Comparison of ENCODE assay signal across 11 cellular contexts in genomic region chr7:75892634-75893272, GRCh38. TPM values are rescaled to one million over a fixed set of nuclear protein-coding genes. Genes with fewer than 3 reads are reported as not detected.
DNase-seq lines count a peak whose midpoint lies in the region; ATAC-seq, FAIRE-seq and TF ChIP-seq lines count a peak whose summit lies in the region.
"Had no signal": no experiment of that assay in that cellular context is flagged by ENCODE, and none has a peak within 500 bp of the region (broad histone marks: within the 10 kb centered on the region; RNA-seq: fewer than 3 reads in every experiment).

No MANE protein-coding gene starts in this region.

- peak; percentile 78 for FAIRE-seq in K562 (lab: Jason Lieb, UNC)
- FAIRE-seq: GM12878 had no signal

- TF ChIP-seq EP300 in K562 (IDR thresholded peaks at IDR 0.05; ENCODE audit: low read length) (no peak), upper lobe of left lung (IDR thresholded peaks at IDR 0.05) (peak in 2 of 4 donors; percentile 7 to 78)

- no TSS peak for BruUV-seq in K562 (replicated peaks; lab: Mats Ljungman, UMichigan)

- in situ Hi-C loops in K562 (cut with MboI): no loop called here

- TF ChIP-seq RAD21 in K562 (CRISPR knock-in tag; conservative IDR thresholded peaks at IDR 0.05 in 1 of 2, IDR thresholded peaks at IDR 0.05 in 1 of 2): no peak

- intact Hi-C loops in K562 (cut with micrococcal nuclease): no loop called here

- TF ChIP-seq POLR2A in K562 (conservative IDR thresholded peaks at IDR 0.05) (no peak), upper lobe of left lung (IDR thresholded peaks at IDR 0.05) (peak in 2 of 4 donors; percentile 13 to 68)

- H3K9ac ChIP-seq in K562 (ENCODE audit: insufficient read depth in 1 of 2, low read depth in 2 of 2, low read length in 2 of 2): peak overlapping the region in 1 of 2 experiments; percentile 86; a peak in 2 of 4 replicates

- H4K20me1 ChIP-seq in K562 (replicated peaks; ENCODE audit: control insufficient read depth, insufficient read depth, low read length): no peaks in the 10 kb centered on the region; the same call in 1 of the 2 replicates

- no peaks in the 10 kb centered on the region for H3K9me1 ChIP-seq in K562 (ENCODE audit: control insufficient read depth, insufficient read depth, low read length)

- WGBS in K562 (ENCODE audit: insufficient coverage, low coverage, missing lambda C conversion rate): 34% methylated on average over 15 of the region's 15 CpGs
- 50 to 58% methylated on average over 11 to 15 of the region's 15 CpGs for WGBS in upper lobe of left lung, 2 donors

- H3K79me2 ChIP-seq in K562 (ENCODE audit: control insufficient read depth, insufficient read depth, low read length): no peaks in the 10 kb centered on the region

- ATAC-seq in K562 (peak; percentile 54), upper lobe of left lung (ENCODE audit: low FRiP score in 2 of 2) (peak; percentile 90 to 92), HG03469 (IDR thresholded peaks at IDR 0.05; ENCODE audit: unreplicated experiment) (no peak), GM19023 (IDR thresholded peaks at IDR 0.05; ENCODE audit: unreplicated experiment) (no peak)
- ATAC-seq: GM12878 had no signal

- H2AFZ ChIP-seq in K562 (ENCODE audit: low read depth, low read length): peak overlapping the region; percentile 16; the same call in 1 of the 2 replicates

- H3K4me3 ChIP-seq in K562: no peak overlapping the region
- no peak overlapping the region for H3K4me3 ChIP-seq in upper lobe of left lung
- H3K4me3 ChIP-seq: GM12878 had no signal

- DNase-seq in NCI-H1417 (lab: John Stamatoyannopoulos, UW) (peak in 2 of 3 experiments; percentile 16 to 96), NCI-H1417 treated with DMSO at 0.1 percent for 48 hours (lab: John Stamatoyannopoulos, UW) (no peak), K562 (ENCODE audit: extremely low read depth in 1 of 4, low spot score in 3 of 4) (peak in 3 of 4 experiments; percentile 41 to 50 (median 42)), kidney tubule cell (ENCODE audit: low spot score) (peak; percentile 61), upper lobe of left lung (peak in 1 of 2 donors; percentile 90)
- DNase-seq in activated effector memory CD4-positive, alpha-beta T cell treated with Interleukin-2 at 50 U/mL for 16 hours: no peak
- DNase-seq: dermis blood vessel endothelial cell; stimulated activated CD4-positive, alpha-beta T cell treated with anti-CD3 and anti-CD28 coated beads, Interleukin-4, amount 100 ng/mL, for 24 hours had no signal

- H3K9me3 ChIP-seq in K562 (replicated peaks; ENCODE audit: control insufficient read depth, insufficient read depth, low read depth, low read length) (no peaks in the 10 kb centered on the region), upper lobe of left lung (no peaks in the 10 kb centered on the region)

- H3K27ac ChIP-seq in K562 (ENCODE audit: extremely low read depth, low read depth, low read length) (no peak overlapping the region), upper lobe of left lung (peak overlapping the region; percentile 73 to 82 (median 82))

- H3K36me3 ChIP-seq in K562 (ENCODE audit: control insufficient read depth, insufficient read depth, low read length): peaks cover 10% of the 10 kb centered on the region; the same call in 2 of the 3 replicates
- H3K36me3 ChIP-seq in upper lobe of left lung: peaks cover 0 to 17% (median 8%) of the 10 kb centered on the region in 4 donors

- POLR2A ChIA-PET in K562 (lab: Yijun Ruan, JAX): interaction anchor here (0.6 kb wide), 2 partner anchors 81 to 1835 kb away, joined by 3 to 4 read pairs; no protein-coding TSS in a partner anchor

- H3K27me3 ChIP-seq in K562 (ENCODE audit: control insufficient read depth in 2 of 2, insufficient read depth in 2 of 2, low read length in 2 of 2): no peaks in the 10 kb centered on the region
- no peaks in the 10 kb centered on the region for H3K27me3 ChIP-seq in upper lobe of left lung

- CTCF ChIA-PET in K562 (lab: Yijun Ruan, JAX; ENCODE audit: low intra/inter-chr PET ratio): interaction anchor here (0.6 kb wide), 1 partner anchor 308 kb away, joined by 3 read pairs; no protein-coding TSS in a partner anchor

- TF ChIP-seq CTCF in K562 (IDR thresholded peaks at IDR 0.05 in 2 of 3, conservative IDR thresholded peaks at IDR 0.05 in 1 of 3; ENCODE audit: insufficient read depth in 2 of 3, low read depth in 1 of 3, low read length in 3 of 3) (no peak), upper lobe of left lung (IDR thresholded peaks at IDR 0.05) (no peak)

- H3K4me2 ChIP-seq in K562 (ENCODE audit: insufficient read depth, low read length): no peak overlapping the region

- H3K4me1 ChIP-seq in K562 (replicated peaks in 1 of 2; ENCODE audit: control insufficient read depth in 2 of 2, insufficient read depth in 2 of 2, low read length in 2 of 2): peaks cover 4 to 34% of the 10 kb centered on the region in 2 experiments; a peak in 4 of 5 replicates
- peaks cover 5 to 50% (median 20%) of the 10 kb centered on the region in 4 donors for H3K4me1 ChIP-seq in upper lobe of left lung

TF ChIP-seq in K562, 482 proteins besides CTCF, POLR2A, EP300 and RAD21 (continues in another document):
- TF ChIP-seq NFIX (CRISPR knock-in tag; IDR thresholded peaks at IDR 0.05; ENCODE audit: low read depth): no peak
- TF ChIP-seq USF2 (CRISPR knock-in tag; IDR thresholded peaks at IDR 0.05): no peak
- no peak for TF ChIP-seq GTF2B (IDR thresholded peaks at IDR 0.05; ENCODE audit: extremely low read depth, insufficient read length)
- TF ChIP-seq TBP (optimal IDR thresholded peaks at IDR 0.05; ENCODE audit: low read depth, low read length): no peak
- TF ChIP-seq CEBPB (tag; IDR thresholded peaks at IDR 0.05): peak; percentile 92
- no peak for TF ChIP-seq EP400 (IDR thresholded peaks at IDR 0.05)
- no peak for TF ChIP-seq NFIC (IDR thresholded peaks at IDR 0.05)
- no peak for TF ChIP-seq GTF2F1 (IDR thresholded peaks at IDR 0.05; ENCODE audit: low read depth, low read length)

RNA-seq across cellular contexts. Expression of gene RHBDD2, which starts 13.9 kb away (rescaled TPM):
- 22.0 and 61.8 TPM in 2 replicates for total RNA-seq in K562 (2011; cell fraction: chromatin; rRNA removed; ENCODE audit: low replicate concordance)
- 61.1 and 68.0 TPM in 2 replicates for total RNA-seq in K562 (2011; cell fraction: nucleolus; rRNA removed)
- total RNA-seq in K562 (2011; cell fraction: nucleoplasm; rRNA removed): 53.5 and 72.0 TPM in 2 replicates
- total RNA-seq in K562 (2014; rRNA removed): 22.3 and 29.1 TPM in 2 replicates
- 11.0 and 11.8 TPM in 2 replicates for total RNA-seq in K562 (2014; rRNA removed; fragmentation: Illumina TruSeq; extraction: Trizol)
- total RNA-seq in K562 (2015; rRNA removed; fragmentation: Illumina TruSeq; extraction: Trizol): 14.5 and 14.9 TPM in 2 replicates
- 33.6 and 36.7 TPM in 2 replicates for total RNA-seq in K562 (2021)
- 17.9 and 33.4 TPM in 2 replicates for polyA plus RNA-seq in K562 (2011; rRNA removed)
- polyA plus RNA-seq in K562 (2011; cell fraction: cytosol; rRNA removed): 31.3 and 72.7 TPM in 2 replicates
- 19.7 and 50.0 TPM in 2 replicates for polyA plus RNA-seq in K562 (2011; cell fraction: nucleus; rRNA removed)
- polyA plus RNA-seq in K562 (2012): 37.9 and 107 TPM in 2 replicates
- polyA plus RNA-seq in K562 (2014; fragmentation: Illumina TruSeq; extraction: Trizol): 23.8 and 45.5 TPM in 2 replicates
- 1 to 10 TPM; 3.3 to 5.4 TPM for polyA plus RNA-seq in K562 (2014; fragmentation: Nextera tagmentation; extraction: Ambion mirVana)
- polyA plus RNA-seq in K562 (2014; rRNA removed): 20.1 and 20.9 TPM in 2 replicates
- polyA minus RNA-seq in K562 (2011; rRNA and poly(A)+ RNA removed): 12.8 and 15.1 TPM in 2 replicates
- 20.8 and 31.7 TPM in 2 replicates for polyA minus RNA-seq in K562 (2011; cell fraction: cytosol; rRNA and poly(A)+ RNA removed)
- 10.0 and 15.5 TPM in 2 replicates for polyA minus RNA-seq in K562 (2011; cell fraction: nucleus; rRNA and poly(A)+ RNA removed)
- total RNA-seq in upper lobe of left lung: 100 to 1,000 TPM in 2 of 6 donors, 10 to 100 TPM in 4; 35.6 to 132 (median 82.5) TPM

RNA-seq across cellular contexts. Expression of gene POR, which starts 22.2 kb away (rescaled TPM):
- total RNA-seq in K562 (2011; cell fraction: chromatin; rRNA removed; ENCODE audit: low replicate concordance): 102 and 236 TPM in 2 replicates
- total RNA-seq in K562 (2011; cell fraction: nucleolus; rRNA removed): 297 and 329 TPM in 2 replicates
- 126 and 148 TPM in 2 replicates for total RNA-seq in K562 (2011; cell fraction: nucleoplasm; rRNA removed)
- 137 and 192 TPM in 2 replicates for total RNA-seq in K562 (2014; rRNA removed)
- total RNA-seq in K562 (2014; rRNA removed; fragmentation: Illumina TruSeq; extraction: Trizol): 36.0 and 53.7 TPM in 2 replicates
- total RNA-seq in K562 (2015; rRNA removed; fragmentation: Illumina TruSeq; extraction: Trizol): 40.8 and 42.0 TPM in 2 replicates
- 138 and 142 TPM in 2 replicates for total RNA-seq in K562 (2021)
- polyA plus RNA-seq in K562 (2011; rRNA removed): 33.8 and 51.7 TPM in 2 replicates
- 42.7 and 139 TPM in 2 replicates for polyA plus RNA-seq in K562 (2011; cell fraction: cytosol; rRNA removed)
- polyA plus RNA-seq in K562 (2011; cell fraction: nucleus; rRNA removed): 158 and 263 TPM in 2 replicates
- 72.0 and 103 TPM in 2 replicates for polyA plus RNA-seq in K562 (2012)
- polyA plus RNA-seq in K562 (2014; fragmentation: Illumina TruSeq; extraction: Trizol): 75.6 and 89.8 TPM in 2 replicates
- 10 to 100 TPM in 1 of 2 experiments, 1 to 10 TPM in 1; 4.7 to 10.6 TPM for polyA plus RNA-seq in K562 (2014; fragmentation: Nextera tagmentation; extraction: Ambion mirVana)
- 67.5 and 76.6 TPM in 2 replicates for polyA plus RNA-seq in K562 (2014; rRNA removed)
- polyA minus RNA-seq in K562 (2011; rRNA and poly(A)+ RNA removed): 24.0 and 27.0 TPM in 2 replicates
- 76.6 and 85.5 TPM in 2 replicates for polyA minus RNA-seq in K562 (2011; cell fraction: cytosol; rRNA and poly(A)+ RNA removed)
- polyA minus RNA-seq in K562 (2011; cell fraction: nucleus; rRNA and poly(A)+ RNA removed): 41.2 and 50.2 TPM in 2 replicates
- 100 to 1,000 TPM; 107 to 257 (median 194) TPM for total RNA-seq in upper lobe of left lung

Comparison
In these comparisons a context has a peak if more than half of its experiments do, and no peak if none do; other contexts are left out.
1. DNase-seq: peak in NCI-H1417 (2 of 3), K562 (3 of 4) and kidney tubule cell (single experiment); none in NCI-H1417 treated with DMSO at 0.1 percent for 48 hours (single experiment) and activated effector memory CD4-positive, alpha-beta T cell treated with Interleukin-2 at 50 U/mL for 16 hours (single experiment).
2. ATAC-seq: peak in K562 (single experiment) and upper lobe of left lung (2 of 2); none in HG03469 (single experiment) and GM19023 (single experiment).